In genomic region chr13:47719164-47719563, GRCh38 we compare ENCODE assay signal across 8 cellular contexts.
"Had no signal": no experiment of that assay in that cellular context is flagged by ENCODE, and none has a peak within 500 bp of the region (broad histone marks: within the 10 kb centered on the region; RNA-seq: fewer than 3 reads in every experiment).

No MANE protein-coding gene starts in this region.

- FAIRE-seq: G401.6, GM12878, GM12891, GM12892, GM18507, GM19239 had no signal

- DNase-seq: GDM1, GF-D8 had no signal

- H3K4me3 ChIP-seq: GM12878 had no signal

- ATAC-seq: GM12878 had no signal
